25 cellular contexts compared by ENCODE assay signal in the genomic region with DNA sequence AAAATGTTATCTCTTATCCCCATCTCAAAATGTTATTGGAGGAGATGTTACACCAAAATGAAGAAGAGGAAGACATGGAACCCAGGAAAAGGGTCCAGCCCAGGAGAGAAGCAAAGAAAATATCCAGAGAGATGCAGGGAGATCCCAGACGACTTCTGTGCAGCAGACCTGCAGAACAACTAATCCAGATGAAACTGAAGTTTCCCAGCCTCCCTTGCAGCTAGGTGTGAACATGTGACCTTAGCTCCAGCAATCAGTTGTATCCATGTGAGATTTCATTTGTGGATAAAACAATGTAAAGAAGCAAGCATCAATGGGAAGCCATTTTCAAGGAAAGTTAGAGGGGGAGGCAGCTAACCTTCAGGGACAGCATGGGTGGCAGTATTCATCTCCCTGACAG. TPM values are rescaled to one million over a fixed set of nuclear protein-coding genes. Genes with fewer than 3 reads are reported as not detected.
DNase-seq lines count a peak whose midpoint lies in the region; TF ChIP-seq lines count a peak whose summit lies in the region.
"Had no signal": no experiment of that assay in that cellular context is flagged by ENCODE, and none has a peak within 500 bp of the region (broad histone marks: within the 10 kb centered on the region; RNA-seq: fewer than 3 reads in every experiment).

No MANE protein-coding gene starts in this region.

- H3K4me2 ChIP-seq in H9 (ENCODE audit: insufficient read depth, insufficient read length, low read length): no peak overlapping the region
- H3K4me2 ChIP-seq: A549, BLaER1 had no signal

- H3T11ph ChIP-seq in H9 (ENCODE audit: low read length): no peak overlapping the region

- no peak overlapping the region for H3K56ac ChIP-seq in H9 (ENCODE audit: insufficient read length, low read depth, low read length)

- H3K23ac ChIP-seq in H9 (ENCODE audit: insufficient read length, low read depth, low read length): no peak overlapping the region

- no peaks in the 10 kb centered on the region for H3K79me2 ChIP-seq in H9 (ENCODE audit: insufficient read depth, low read length)

- H2BK120ac ChIP-seq in H9 (ENCODE audit: low read depth, low read length, poor library complexity, severe bottlenecking): no peak overlapping the region

- no peak overlapping the region for H3K27ac ChIP-seq in H9 (ENCODE audit: insufficient read length, low read depth, low read length)
- no peak overlapping the region for H3K27ac ChIP-seq in HEK293 (ENCODE audit: extremely low read depth, low read depth, low read length)
- H3K27ac ChIP-seq: 22Rv1, A549, BLaER1 had no signal

- no peak overlapping the region for H3K9ac ChIP-seq in H9 (ENCODE audit: extremely low read depth, insufficient read length, low read length)
- no peak overlapping the region for H3K9ac ChIP-seq in adipocyte (ENCODE audit: low read length)
- H3K9ac ChIP-seq: BLaER1 had no signal

- H4K8ac ChIP-seq in H9 (replicated peaks; ENCODE audit: insufficient read length, low read depth, low read length): no peak overlapping the region

- no peak overlapping the region for H3K14ac ChIP-seq in H9 (ENCODE audit: insufficient read depth, low read length)

- POLR2A ChIA-PET in HEK293 (lab: Yijun Ruan, JAX): no interaction called here

- H4K20me1 ChIP-seq in H9 (ENCODE audit: control insufficient read depth, insufficient read depth, insufficient read length): no peaks in the 10 kb centered on the region
- H4K20me1 ChIP-seq: BLaER1 had no signal

- no peak overlapping the region for H4K91ac ChIP-seq in H9 (ENCODE audit: insufficient read length, low read depth, low read length)

- H3K4me1 ChIP-seq in H9 (ENCODE audit: insufficient read depth, low read length): no peaks in the 10 kb centered on the region
- H3K4me1 ChIP-seq in HEK293 (ENCODE audit: control insufficient read depth, insufficient read depth, low read length): peaks cover 3% of the 10 kb centered on the region; the same call in 1 of the 2 replicates
- no peaks in the 10 kb centered on the region for H3K4me1 ChIP-seq in adipocyte (ENCODE audit: control insufficient read depth, insufficient read depth, low read length)

- no peak overlapping the region for H2AK5ac ChIP-seq in H9 (ENCODE audit: insufficient read length, low read length)

- CTCF ChIA-PET in HEK293 (lab: Yijun Ruan, JAX): no interaction called here

- H2BK20ac ChIP-seq in H9 (ENCODE audit: low read depth, low read length, poor library complexity, severe bottlenecking): no peak overlapping the region

- H3K79me1 ChIP-seq in H9 (ENCODE audit: insufficient read depth, low read depth, low read length, poor library complexity, severe bottlenecking): no peaks in the 10 kb centered on the region

- H3K18ac ChIP-seq in H9 (ENCODE audit: insufficient read length, low read depth, low read length): no peak overlapping the region

- H2AFZ ChIP-seq in H9 (ENCODE audit: low read length): no peak overlapping the region

- H3K36me3 ChIP-seq in HEK293 (ENCODE audit: control insufficient read depth in 2 of 2, insufficient read depth in 1 of 2, low read length in 2 of 2): no peaks in the 10 kb centered on the region
- H3K36me3 ChIP-seq in adipocyte (ENCODE audit: control insufficient read depth, insufficient read depth, low read length, severe bottlenecking): no peaks in the 10 kb centered on the region
- H3K36me3 ChIP-seq in MG63: no peaks in the 10 kb centered on the region
- H3K36me3 ChIP-seq: BLaER1 had no signal

- TF ChIP-seq CTCF in H9 (conservative IDR thresholded peaks at IDR 0.05): no peak
- no peak for TF ChIP-seq CTCF in HEK293 (tag by site-specific recombination; IDR thresholded peaks at IDR 0.05)

- H3K27me3 ChIP-seq in H9 (ENCODE audit: insufficient read depth, low read length) (no peaks in the 10 kb centered on the region), adipocyte (replicated peaks; ENCODE audit: control insufficient read depth, insufficient read depth, low read length) (peaks cover 6% of the 10 kb centered on the region), MG63 (no peaks in the 10 kb centered on the region)
- H3K27me3 ChIP-seq: BLaER1 had no signal

- no peaks in the 10 kb centered on the region; the same call in none of the 2 replicates for H3K27me3 Mint-ChIP-seq in H9 (ENCODE audit: low read depth)

- no peaks in the 10 kb centered on the region for H3K23me2 ChIP-seq in H9 (ENCODE audit: insufficient read length, low read depth, low read length, poor library complexity, severe bottlenecking)

- no peaks in the 10 kb centered on the region for H3K4me1 Mint-ChIP-seq in H9
- H3K4me1 Mint-ChIP-seq: B cell; CD14-positive monocyte; CD4-positive, alpha-beta memory T cell; CD4-positive, CD25-positive, alpha-beta regulatory T cell; CD8-positive, alpha-beta memory T cell had no signal

- no peak overlapping the region for H3K4ac ChIP-seq in H9 (ENCODE audit: low read depth, low read length)

- H3K9me3 Mint-ChIP-seq in H9: peaks cover 12 to 20% of the 10 kb centered on the region in 2 experiments

- H2BK15ac ChIP-seq in H9 (ENCODE audit: low read depth, low read length): no peak overlapping the region

- DNase-seq in H9: peak; percentile 1
- no peak for DNase-seq in adipocyte (ENCODE audit: low read depth)
- peak; percentile 8 for DNase-seq in islet precursor cell
- DNase-seq in RPMI8226: no peak
- DNase-seq in NCI-H1105 treated with DMSO at 0.1 percent for 48 hours (lab: John Stamatoyannopoulos, UW): no peak
- DNase-seq in MG63: no peak
- no peak for DNase-seq in stimulated activated CD4-positive, alpha-beta T cell treated with anti-CD3 and anti-CD28 coated beads, Interleukin-15, amount 100 ng/mL, for 24 hours
- DNase-seq: AML-193; C1 segment of cervical spinal cord; CD4-positive, alpha-beta memory T cell; CD4-positive, CD25-positive, alpha-beta regulatory T cell; CD8-positive, alpha-beta memory T cell; COR-L47; DMS 273 treated with DMSO at 0.1 percent for 48 hours; DMS153; DMS53; DMS79; DND-41; GF-D8 had no signal

- no peak overlapping the region for H3K27ac Mint-ChIP-seq in H9
- H3K27ac Mint-ChIP-seq: B cell; CD14-positive monocyte; CD4-positive, alpha-beta memory T cell; CD4-positive, CD25-positive, alpha-beta regulatory T cell had no signal

- H3K4me3 Mint-ChIP-seq in H9: no peak overlapping the region
- H3K4me3 Mint-ChIP-seq: B cell; CD14-positive monocyte; CD4-positive, alpha-beta memory T cell; CD4-positive, CD25-positive, alpha-beta regulatory T cell; CD8-positive, alpha-beta memory T cell had no signal

- H2BK12ac ChIP-seq in H9 (ENCODE audit: insufficient read length, low read depth, low read length): no peak overlapping the region

- H3K36me3 Mint-ChIP-seq in H9 (ENCODE audit: insufficient read depth in 1 of 3, low read depth in 3 of 3): peaks cover 0 to 8% (median 7%) of the 10 kb centered on the region in 3 experiments; a peak in 5 of 7 replicates
- H3K36me3 Mint-ChIP-seq: CD14-positive monocyte; CD8-positive, alpha-beta memory T cell had no signal

- no CpG with 5 or more reads among the region's 1 CpG for WGBS in H9 (ENCODE audit: extremely low coverage, insufficient read length, low lambda C conversion rate)

- no peak overlapping the region for H3K4me3 ChIP-seq in HEK293 (ENCODE audit: low read depth, low read length)
- peak overlapping the region; percentile 11 for H3K4me3 ChIP-seq in adipocyte (ENCODE audit: low read length)
- H3K4me3 ChIP-seq in MG63: no peak overlapping the region
- H3K4me3 ChIP-seq: A549, BLaER1 had no signal

- H4K5ac ChIP-seq in H9 (ENCODE audit: insufficient read length, low read depth, low read length): no peak overlapping the region

- no peak overlapping the region for H2BK5ac ChIP-seq in H9 (ENCODE audit: insufficient read length, low read length)

- H3K9me3 ChIP-seq in H9 (ENCODE audit: control insufficient read depth, low read depth, low read length) (no peaks in the 10 kb centered on the region), HEK293 (ENCODE audit: control insufficient read depth, insufficient read depth, low read depth, low read length) (no peaks in the 10 kb centered on the region), adipocyte (ENCODE audit: control insufficient read depth, low read length) (peaks cover 17% of the 10 kb centered on the region), MG63 (no peaks in the 10 kb centered on the region)

TF ChIP-seq in HEK293, 187 proteins besides CTCF, POLR2A, EP300 and RAD21:
- TF ChIP-seq ZFP69B (tag by site-specific recombination; IDR thresholded peaks at IDR 0.05) (no peak), SETDB1 (IDR thresholded peaks at IDR 0.05; ENCODE audit: insufficient read length, low read length) (peak; percentile 41), ZNF747 (tag by site-specific recombination; IDR thresholded peaks at IDR 0.05) (no peak), ZNF391 (tag by site-specific recombination; IDR thresholded peaks at IDR 0.05; ENCODE audit: borderline replicate concordance, low read depth) (no peak), ZNF24 (tag by site-specific recombination; IDR thresholded peaks at IDR 0.05) (no peak), ZNF202 (tag by site-specific recombination; IDR thresholded peaks at IDR 0.05; ENCODE audit: borderline replicate concordance) (no peak), ZNF707 (tag by site-specific recombination; IDR thresholded peaks at IDR 0.05) (no peak), TRIM28 (IDR thresholded peaks at IDR 0.05; ENCODE audit: borderline replicate concordance, low read length) (peak; percentile 91; the same call in 1 of the 2 replicates)
- TF ChIP-seq, protein P1, sequence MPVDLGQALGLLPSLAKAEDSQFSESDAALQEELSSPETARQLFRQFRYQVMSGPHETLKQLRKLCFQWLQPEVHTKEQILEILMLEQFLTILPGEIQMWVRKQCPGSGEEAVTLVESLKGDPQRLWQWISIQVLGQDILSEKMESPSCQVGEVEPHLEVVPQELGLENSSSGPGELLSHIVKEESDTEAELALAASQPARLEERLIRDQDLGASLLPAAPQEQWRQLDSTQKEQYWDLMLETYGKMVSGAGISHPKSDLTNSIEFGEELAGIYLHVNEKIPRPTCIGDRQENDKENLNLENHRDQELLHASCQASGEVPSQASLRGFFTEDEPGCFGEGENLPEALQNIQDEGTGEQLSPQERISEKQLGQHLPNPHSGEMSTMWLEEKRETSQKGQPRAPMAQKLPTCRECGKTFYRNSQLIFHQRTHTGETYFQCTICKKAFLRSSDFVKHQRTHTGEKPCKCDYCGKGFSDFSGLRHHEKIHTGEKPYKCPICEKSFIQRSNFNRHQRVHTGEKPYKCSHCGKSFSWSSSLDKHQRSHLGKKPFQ (tag by site-specific recombination; IDR thresholded peaks at IDR 0.05): peak; percentile 87

RNA-seq across cellular contexts. Expression of a gene that starts 55.8 kb away (rescaled TPM):
- 4.5 and 5.5 TPM in 2 replicates for total RNA-seq in H9 (2021)
- total RNA-seq in MG63 (2014; rRNA removed; shearing (Covaris generic); ENCODE audit: low replicate concordance): 10.2 and 11.3 TPM in 2 replicates

Comparison
In these comparisons a context has a peak if more than half of its experiments do, and no peak if none do; other contexts are left out.
1. DNase-seq: peak in H9 (single experiment) and islet precursor cell (single experiment); none in adipocyte (single experiment), RPMI8226 (single experiment), NCI-H1105 treated with DMSO at 0.1 percent for 48 hours (single experiment), MG63 (single experiment) and stimulated activated CD4-positive, alpha-beta T cell treated with anti-CD3 and anti-CD28 coated beads, Interleukin-15, amount 100 ng/mL, for 24 hours (single experiment).